In the genomic region with DNA sequence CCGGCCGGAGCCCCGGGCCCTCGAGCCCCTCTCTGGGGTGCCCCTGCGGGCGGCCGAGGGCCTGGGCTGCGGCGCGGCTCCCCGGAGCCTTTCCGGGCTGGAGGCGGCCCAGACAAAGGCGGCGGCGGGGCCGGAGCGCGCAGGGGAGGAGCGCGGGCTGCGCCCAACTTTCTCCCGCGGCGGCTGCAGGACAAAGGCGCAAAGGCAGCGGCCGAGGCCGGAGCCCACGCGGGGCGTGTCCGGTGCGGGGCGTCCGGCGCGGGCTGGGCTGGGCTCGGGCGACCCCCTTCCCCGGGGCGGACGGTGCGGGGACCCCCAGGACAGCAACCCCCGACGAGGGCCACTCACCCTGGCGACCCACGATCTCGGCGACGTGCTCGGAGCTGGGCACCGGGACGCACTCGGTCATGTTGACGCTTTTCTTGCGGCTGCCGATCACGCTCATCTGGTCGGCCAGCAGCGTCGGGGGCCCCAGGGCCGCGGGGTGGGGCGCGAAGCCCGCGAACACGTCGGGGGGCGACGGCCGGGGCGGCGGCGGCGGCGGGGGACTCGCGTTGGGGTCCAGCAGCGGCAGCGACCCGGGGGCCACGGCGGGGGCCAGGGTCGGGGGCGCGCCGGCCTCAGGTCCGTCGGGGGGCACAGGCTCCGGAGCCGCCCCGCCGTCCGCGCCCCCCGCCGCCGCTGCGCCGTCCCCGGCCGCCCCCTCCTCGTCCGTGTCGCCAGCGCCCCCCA, we compare ENCODE assay signal across 8 cellular contexts. TPM values are rescaled to one million over a fixed set of nuclear protein-coding genes. Genes with fewer than 3 reads are reported as not detected.
A peak's percentile ranks its signal among the peaks of the same experiment; 100 is the strongest.
DNase-seq lines count a peak whose midpoint lies in the region; ATAC-seq lines count a peak whose summit lies in the region.

No MANE protein-coding gene starts in this region.

- 0% methylated on average over 42 to 89 of the region's 108 CpGs for WGBS in mesodermal cell (ENCODE audit: insufficient coverage in 2 of 2), 2 experiments

- peak overlapping the region; percentile 98 for H3K27ac ChIP-seq in mesodermal cell (ENCODE audit: low read depth, low read length, severe bottlenecking)

- DNase-seq in AG20443 (ENCODE audit: low spot score), result peak; percentile 76
- DNase-seq in LHCN-M2 (ENCODE audit: low read depth), result peak; percentile 19
- DNase-seq in dermis blood vessel endothelial cell, result peak; percentile 51
- DNase-seq in AML-193 (lab: John Stamatoyannopoulos, UW), result no peak
- DNase-seq in mucosa of gallbladder (ENCODE audit: low spot score), result no peak
- DNase-seq in activated naive CD4-positive, alpha-beta T cell (lab: John Stamatoyannopoulos, UW), result no peak

- H3K4me3 ChIP-seq in mesodermal cell (ENCODE audit: extremely low read depth, insufficient read depth, low read length, poor library complexity, severe bottlenecking), result peak overlapping the region; percentile 76

- peaks cover 36% of the 10 kb centered on the region for H3K36me3 ChIP-seq in mesodermal cell (ENCODE audit: control insufficient read depth, insufficient read depth, low read length)

- no peak for ATAC-seq in GM21717 (IDR thresholded peaks at IDR 0.05; ENCODE audit: unreplicated experiment)

- no peaks in the 10 kb centered on the region for H3K9me3 ChIP-seq in mesodermal cell (ENCODE audit: control insufficient read depth, low read length)

- H3K4me1 ChIP-seq in mesodermal cell (ENCODE audit: control insufficient read depth, insufficient read depth, low read length, poor library complexity, severe bottlenecking), result peaks cover 8% of the 10 kb centered on the region

RNA-seq across cellular contexts. Expression of a gene that starts 0.8 kb away (rescaled TPM):
- 67.7 and 81.8 TPM in 2 replicates for total RNA-seq in LHCN-M2 (2014; rRNA removed)
- polyA plus RNA-seq in LHCN-M2 (2012), result 18.8 TPM
- total RNA-seq in dermis blood vessel endothelial cell, result 82.4 and 121 TPM in 2 replicates
- 38.1 TPM for polyA plus RNA-seq in mesodermal cell (2013, experiment 1 of 2)
- 32.4 TPM for polyA plus RNA-seq in mesodermal cell (2013, experiment 2 of 2)
- 58.6 TPM for total RNA-seq in mucosa of gallbladder

RNA-seq across cellular contexts. Expression of a gene that starts 25.4 kb away (rescaled TPM):
- total RNA-seq in LHCN-M2 (2014; rRNA removed), result 174 and 191 TPM in 2 replicates
- polyA plus RNA-seq in LHCN-M2 (2012), result 73.9 TPM
- total RNA-seq in dermis blood vessel endothelial cell, result 119 and 194 TPM in 2 replicates
- polyA plus RNA-seq in mesodermal cell (2013, experiment 1 of 2), result 44.5 TPM
- polyA plus RNA-seq in mesodermal cell (2013, experiment 2 of 2), result 38.1 TPM
- 82.8 TPM for total RNA-seq in mucosa of gallbladder

RNA-seq across cellular contexts. Expression of a gene that starts 38.0 kb away (rescaled TPM):
- total RNA-seq in LHCN-M2 (2014; rRNA removed) (59.9 and 60.0 TPM in 2 replicates), dermis blood vessel endothelial cell (48.8 and 62.1 TPM in 2 replicates), mucosa of gallbladder (254 TPM)
- 394 TPM for polyA plus RNA-seq in LHCN-M2 (2012)
- 229 TPM for polyA plus RNA-seq in mesodermal cell (2013, experiment 1 of 2)
- 200 TPM for polyA plus RNA-seq in mesodermal cell (2013, experiment 2 of 2)

RNA-seq across cellular contexts. Expression of a gene that starts 43.4 kb away (rescaled TPM):
- total RNA-seq in LHCN-M2 (2014; rRNA removed) (not detected in 2 replicates), dermis blood vessel endothelial cell (not detected in 2 replicates), mucosa of gallbladder (0.89 TPM)
- not detected for polyA plus RNA-seq in LHCN-M2 (2012)
- not detected for polyA plus RNA-seq in mesodermal cell (2013, experiment 1 of 2)
- polyA plus RNA-seq in mesodermal cell (2013, experiment 2 of 2), result not detected

RNA-seq across cellular contexts. Expression of a gene that starts 54.5 kb away (rescaled TPM):
- total RNA-seq in LHCN-M2 (2014; rRNA removed) (0.75 and 3.1 TPM in 2 replicates), dermis blood vessel endothelial cell (0.19 TPM in 1 of 2 replicates, not detected in the other), mucosa of gallbladder (4.4 TPM)
- polyA plus RNA-seq in LHCN-M2 (2012), result 5.2 TPM
- polyA plus RNA-seq in mesodermal cell (2013, experiment 1 of 2), result 2.0 TPM
- 3.1 TPM for polyA plus RNA-seq in mesodermal cell (2013, experiment 2 of 2)

Comparison
In these comparisons a context has a peak if more than half of its experiments do, and no peak if none do; other contexts are left out.
1. DNase-seq: peak in AG20443 (single experiment), LHCN-M2 (single experiment) and dermis blood vessel endothelial cell (single experiment); none in AML-193 (0 of 2), mucosa of gallbladder (single experiment) and activated naive CD4-positive, alpha-beta T cell (0 of 4).